In genomic region chr1:115337633-115338456, GRCh38 we compare ENCODE assay signal across 8 cellular contexts. TPM values are rescaled to one million over a fixed set of nuclear protein-coding genes. Genes with fewer than 3 reads are reported as not detected.
DNase-seq lines count a peak whose midpoint lies in the region; ATAC-seq and TF ChIP-seq lines count a peak whose summit lies in the region.

Gene NGF, minus strand, starts transcription at chr1:115338249. Its CDS starts 51,454 bp downstream, at chr1:115286795.

- intact Hi-C loops in activated naive CD4-positive, alpha-beta T cell treated with anti-CD3 and anti-CD28 coated beads for 36 hours (cut with micrococcal nuclease) = no loop called here

- H3K9ac ChIP-seq in endocrine pancreas (ENCODE audit: control insufficient read depth, insufficient read depth, low read length) (peak within 1 kb of the TSS; percentile 47), muscle layer of colon (ENCODE audit: low read length) (no peak within 1 kb of the TSS)

- H3K27me3 ChIP-seq in endocrine pancreas (ENCODE audit: control insufficient read depth, insufficient read depth, low read length) (no peaks in the 10 kb centered on the region), muscle layer of colon (ENCODE audit: control insufficient read depth in 1 of 2, insufficient read depth in 2 of 2, low read length in 2 of 2) (peaks cover 0 to 13% of the 10 kb centered on the region in 2 donors)

- H3K9me3 ChIP-seq in endocrine pancreas (ENCODE audit: control insufficient read depth, low read length) = no peaks in the 10 kb centered on the region
- no peaks in the 10 kb centered on the region for H3K9me3 ChIP-seq in muscle layer of colon (ENCODE audit: low read length)

- H3K4me3 ChIP-seq in AG09309 (ENCODE audit: control insufficient read depth, low read depth, low read length) (peak within 1 kb of the TSS; percentile 96), endocrine pancreas (ENCODE audit: control insufficient read depth, insufficient read depth, low read length) (no peak within 1 kb of the TSS), muscle layer of colon (ENCODE audit: low read depth in 1 of 2, low read length in 2 of 2) (peak within 1 kb of the TSS; percentile 25 to 61)

- no peaks in the 10 kb centered on the region for H3K36me3 ChIP-seq in endocrine pancreas (ENCODE audit: control insufficient read depth, insufficient read depth, low read length)
- H3K36me3 ChIP-seq in muscle layer of colon (ENCODE audit: insufficient read depth, low read length) = no peaks in the 10 kb centered on the region

- ATAC-seq in stimulated activated naive B cell treated with anti-CD40 and anti-IgM and Interleukin-4, amounts not matched to agents 10 μg/mL and 1 μg/mL and 100 μg/mL, for 72 hours (replicated peaks) = no peak
- ATAC-seq in GM18511 (IDR thresholded peaks at IDR 0.05; ENCODE audit: unreplicated experiment) = no peak

- H3K4me1 ChIP-seq in endocrine pancreas (ENCODE audit: control insufficient read depth, insufficient read depth, low read length) = no peaks in the 10 kb centered on the region
- peaks cover 18% of the 10 kb centered on the region for H3K4me1 ChIP-seq in muscle layer of colon (ENCODE audit: insufficient read depth, low read length)

- peaks cover 0 to 1% of the 10 kb centered on the region in 2 donors for H3K9me3 Mint-ChIP-seq in stimulated activated naive B cell treated with anti-CD40 and anti-IgM and Interleukin-4, amounts not matched to agents 10 μg/mL and 1 μg/mL and 100 μg/mL, for 72 hours
- H3K9me3 Mint-ChIP-seq in activated naive CD4-positive, alpha-beta T cell treated with anti-CD3 and anti-CD28 coated beads for 36 hours = no peaks in the 10 kb centered on the region

- H3K4me3 Mint-ChIP-seq in stimulated activated naive B cell treated with anti-CD40 and anti-IgM and Interleukin-4, amounts not matched to agents 10 μg/mL and 1 μg/mL and 100 μg/mL, for 72 hours = no peak within 1 kb of the TSS
- no peak within 1 kb of the TSS for H3K4me3 Mint-ChIP-seq in activated naive CD4-positive, alpha-beta T cell treated with anti-CD3 and anti-CD28 coated beads for 36 hours

- CTCF ChIA-PET in activated naive CD4-positive, alpha-beta T cell treated with anti-CD3 and anti-CD28 coated beads for 36 hours (lab: Charles Lee) = no interaction called here

- H3K27me3 Mint-ChIP-seq in stimulated activated naive B cell treated with anti-CD40 and anti-IgM and Interleukin-4, amounts not matched to agents 10 μg/mL and 1 μg/mL and 100 μg/mL, for 72 hours = peaks cover 44 to 53% of the 10 kb centered on the region in 2 donors
- peaks cover 29% of the 10 kb centered on the region for H3K27me3 Mint-ChIP-seq in activated naive CD4-positive, alpha-beta T cell treated with anti-CD3 and anti-CD28 coated beads for 36 hours (ENCODE audit: low read depth)

- no peak within 1 kb of the TSS for H3K27ac ChIP-seq in muscle layer of colon (ENCODE audit: low read depth, low read length)

- DNase-seq in AG09309 (ENCODE audit: low read depth) = no peak
- peak; percentile 70 for DNase-seq in NCI-H146 (lab: John Stamatoyannopoulos, UW)
- no peak for DNase-seq in stimulated activated naive B cell treated with anti-CD40 and anti-IgM and Interleukin-4, amounts not matched to agents 10 μg/mL and 1 μg/mL and 100 μg/mL, for 72 hours
- DNase-seq in activated naive CD4-positive, alpha-beta T cell treated with Interleukin-2 at 50 U/mL for 16 hours = no peak
- no peak for DNase-seq in activated naive CD4-positive, alpha-beta T cell treated with anti-CD3 and anti-CD28 coated beads for 36 hours

- no peaks in the 10 kb centered on the region for H3K4me1 Mint-ChIP-seq in stimulated activated naive B cell treated with anti-CD40 and anti-IgM and Interleukin-4, amounts not matched to agents 10 μg/mL and 1 μg/mL and 100 μg/mL, for 72 hours
- H3K4me1 Mint-ChIP-seq in activated naive CD4-positive, alpha-beta T cell treated with anti-CD3 and anti-CD28 coated beads for 36 hours (ENCODE audit: low read depth) = no peaks in the 10 kb centered on the region

- peak; percentile 9 for TF ChIP-seq CTCF in AG09309 (IDR thresholded peaks at IDR 0.05; ENCODE audit: control insufficient read depth, insufficient read depth, low read depth, low read length, missing control alignments)

- peaks cover 0 to 2% of the 10 kb centered on the region in 2 donors for H3K36me3 Mint-ChIP-seq in stimulated activated naive B cell treated with anti-CD40 and anti-IgM and Interleukin-4, amounts not matched to agents 10 μg/mL and 1 μg/mL and 100 μg/mL, for 72 hours
- H3K36me3 Mint-ChIP-seq in activated naive CD4-positive, alpha-beta T cell treated with anti-CD3 and anti-CD28 coated beads for 36 hours (ENCODE audit: low read depth) = no peaks in the 10 kb centered on the region

- H3K27ac Mint-ChIP-seq in stimulated activated naive B cell treated with anti-CD40 and anti-IgM and Interleukin-4, amounts not matched to agents 10 μg/mL and 1 μg/mL and 100 μg/mL, for 72 hours = no peak within 1 kb of the TSS
- no peak within 1 kb of the TSS for H3K27ac Mint-ChIP-seq in activated naive CD4-positive, alpha-beta T cell treated with anti-CD3 and anti-CD28 coated beads for 36 hours

RNA-seq across cellular contexts. Expression of gene NGF, which starts in this region (rescaled TPM):
- not detected for total RNA-seq in activated naive CD4-positive, alpha-beta T cell treated with anti-CD3 and anti-CD28 coated beads for 36 hours
